Comparison of ENCODE assay signal across 1 cellular context in the genomic region with DNA sequence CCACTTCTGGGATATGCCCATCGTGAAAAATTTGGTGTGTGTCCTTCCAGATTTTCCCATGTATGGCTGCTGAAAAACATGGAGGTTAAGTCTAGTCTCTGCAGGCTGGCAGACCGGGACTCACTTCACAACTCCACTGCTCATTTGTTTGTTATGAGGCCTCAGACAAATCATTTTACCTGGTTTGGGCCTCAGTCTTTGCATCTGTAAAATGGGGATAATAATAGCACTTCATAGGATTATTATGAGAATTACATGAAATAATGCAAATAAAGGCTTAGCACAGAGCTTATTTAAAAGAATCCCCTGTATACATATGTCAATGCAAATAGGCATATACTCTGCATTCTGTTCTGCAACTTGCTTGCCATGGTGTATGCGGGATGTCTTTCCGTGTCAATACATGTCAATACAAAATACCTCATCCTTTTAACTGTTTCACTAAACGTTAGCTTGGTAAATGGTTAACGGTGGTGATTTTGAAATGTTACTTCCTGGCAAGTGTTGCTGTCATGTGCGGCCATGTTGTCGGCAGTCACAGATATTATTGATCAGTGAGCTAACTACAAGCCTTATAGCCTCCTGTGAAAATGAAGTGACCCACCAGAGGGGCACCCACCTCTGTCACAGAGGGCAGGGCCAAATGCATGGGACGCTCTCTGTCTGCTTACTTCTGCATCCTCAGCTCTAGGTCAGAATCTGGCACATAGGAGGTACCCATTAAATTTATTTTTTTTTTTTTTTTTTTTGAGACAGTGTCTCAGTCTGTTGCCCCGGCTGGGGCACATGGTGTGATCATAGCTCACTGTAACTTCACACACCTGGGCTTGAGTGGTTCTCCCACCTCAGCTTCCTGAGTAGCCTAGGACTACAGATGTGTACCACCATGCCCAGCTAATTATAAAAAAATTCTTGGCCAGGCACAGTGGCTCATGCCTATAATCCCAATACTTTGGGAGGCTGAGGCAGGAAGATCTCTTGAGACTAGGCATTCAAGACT.
TF ChIP-seq lines count a peak whose summit lies in the region.

No MANE protein-coding gene starts in this region.

TF ChIP-seq in HepG2, 621 proteins besides CTCF, POLR2A, EP300 and RAD21 (continued from another document and continues in another):
- TF ChIP-seq, protein P1, sequence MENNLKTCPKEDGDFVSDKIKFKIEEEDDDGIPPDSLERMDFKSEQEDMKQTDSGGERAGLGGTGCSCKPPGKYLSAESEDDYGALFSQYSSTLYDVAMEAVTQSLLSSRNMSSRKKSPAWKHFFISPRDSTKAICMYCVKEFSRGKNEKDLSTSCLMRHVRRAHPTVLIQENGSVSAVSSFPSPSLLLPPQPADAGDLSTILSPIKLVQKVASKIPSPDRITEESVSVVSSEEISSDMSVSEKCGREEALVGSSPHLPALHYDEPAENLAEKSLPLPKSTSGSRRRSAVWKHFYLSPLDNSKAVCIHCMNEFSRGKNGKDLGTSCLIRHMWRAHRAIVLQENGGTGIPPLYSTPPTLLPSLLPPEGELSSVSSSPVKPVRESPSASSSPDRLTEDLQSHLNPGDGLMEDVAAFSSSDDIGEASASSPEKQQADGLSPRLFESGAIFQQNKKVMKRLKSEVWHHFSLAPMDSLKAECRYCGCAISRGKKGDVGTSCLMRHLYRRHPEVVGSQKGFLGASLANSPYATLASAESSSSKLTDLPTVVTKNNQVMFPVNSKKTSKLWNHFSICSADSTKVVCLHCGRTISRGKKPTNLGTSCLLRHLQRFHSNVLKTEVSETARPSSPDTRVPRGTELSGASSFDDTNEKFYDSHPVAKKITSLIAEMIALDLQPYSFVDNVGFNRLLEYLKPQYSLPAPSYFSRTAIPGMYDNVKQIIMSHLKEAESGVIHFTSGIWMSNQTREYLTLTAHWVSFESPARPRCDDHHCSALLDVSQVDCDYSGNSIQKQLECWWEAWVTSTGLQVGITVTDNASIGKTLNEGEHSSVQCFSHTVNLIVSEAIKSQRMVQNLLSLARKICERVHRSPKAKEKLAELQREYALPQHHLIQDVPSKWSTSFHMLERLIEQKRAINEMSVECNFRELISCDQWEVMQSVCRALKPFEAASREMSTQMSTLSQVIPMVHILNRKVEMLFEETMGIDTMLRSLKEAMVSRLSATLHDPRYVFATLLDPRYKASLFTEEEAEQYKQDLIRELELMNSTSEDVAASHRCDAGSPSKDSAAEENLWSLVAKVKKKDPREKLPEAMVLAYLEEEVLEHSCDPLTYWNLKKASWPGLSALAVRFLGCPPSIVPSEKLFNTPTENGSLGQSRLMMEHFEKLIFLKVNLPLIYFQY (CRISPR knock-in tag; IDR thresholded peaks at IDR 0.05; ENCODE audit: borderline replicate concordance), result no peak
- 0 out of 2 replicates have a peak, but pooled peaks have one; percentile 32 for TF ChIP-seq ELF1 (CRISPR knock-in tag; IDR thresholded peaks at IDR 0.05)
- TF ChIP-seq LCORL (IDR thresholded peaks at IDR 0.05), result no peak
- 0 out of 2 replicates have a peak, but pooled peaks have one; percentile 34 for TF ChIP-seq LCORL (CRISPR knock-in tag; IDR thresholded peaks at IDR 0.05)
- no peak for TF ChIP-seq SIX4 (CRISPR knock-in tag; IDR thresholded peaks at IDR 0.05)
- no peak for TF ChIP-seq SMC3 (IDR thresholded peaks at IDR 0.05; ENCODE audit: low read length)
- TF ChIP-seq, protein P2, sequence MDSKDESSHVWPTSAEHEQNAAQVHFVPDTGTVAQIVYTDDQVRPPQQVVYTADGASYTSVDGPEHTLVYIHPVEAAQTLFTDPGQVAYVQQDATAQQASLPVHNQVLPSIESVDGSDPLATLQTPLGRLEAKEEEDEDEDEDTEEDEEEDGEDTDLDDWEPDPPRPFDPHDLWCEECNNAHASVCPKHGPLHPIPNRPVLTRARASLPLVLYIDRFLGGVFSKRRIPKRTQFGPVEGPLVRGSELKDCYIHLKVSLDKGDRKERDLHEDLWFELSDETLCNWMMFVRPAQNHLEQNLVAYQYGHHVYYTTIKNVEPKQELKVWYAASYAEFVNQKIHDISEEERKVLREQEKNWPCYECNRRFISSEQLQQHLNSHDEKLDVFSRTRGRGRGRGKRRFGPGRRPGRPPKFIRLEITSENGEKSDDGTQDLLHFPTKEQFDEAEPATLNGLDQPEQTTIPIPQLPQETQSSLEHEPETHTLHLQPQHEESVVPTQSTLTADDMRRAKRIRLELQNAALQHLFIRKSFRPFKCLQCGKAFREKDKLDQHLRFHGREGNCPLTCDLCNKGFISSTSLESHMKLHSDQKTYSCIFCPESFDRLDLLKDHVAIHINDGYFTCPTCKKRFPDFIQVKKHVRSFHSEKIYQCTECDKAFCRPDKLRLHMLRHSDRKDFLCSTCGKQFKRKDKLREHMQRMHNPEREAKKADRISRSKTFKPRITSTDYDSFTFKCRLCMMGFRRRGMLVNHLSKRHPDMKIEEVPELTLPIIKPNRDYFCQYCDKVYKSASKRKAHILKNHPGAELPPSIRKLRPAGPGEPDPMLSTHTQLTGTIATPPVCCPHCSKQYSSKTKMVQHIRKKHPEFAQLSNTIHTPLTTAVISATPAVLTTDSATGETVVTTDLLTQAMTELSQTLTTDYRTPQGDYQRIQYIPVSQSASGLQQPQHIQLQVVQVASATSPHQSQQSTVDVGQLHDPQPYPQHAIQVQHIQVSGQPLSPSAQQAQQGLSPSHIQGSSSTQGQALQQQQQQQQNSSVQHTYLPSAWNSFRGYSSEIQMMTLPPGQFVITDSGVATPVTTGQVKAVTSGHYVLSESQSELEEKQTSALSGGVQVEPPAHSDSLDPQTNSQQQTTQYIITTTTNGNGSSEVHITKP (CRISPR knock-in tag; IDR thresholded peaks at IDR 0.05; ENCODE audit: low read depth), result peak; percentile 66; the same call in 1 of the 2 replicates
- no peak for TF ChIP-seq RXRA (CRISPR knock-in tag; IDR thresholded peaks at IDR 0.05)
- peak; percentile 24; the same call in 1 of the 2 replicates for TF ChIP-seq ERF (CRISPR knock-in tag; IDR thresholded peaks at IDR 0.05)
- no peak for TF ChIP-seq RNF2 (conservative IDR thresholded peaks at IDR 0.05; ENCODE audit: low read depth)
- TF ChIP-seq FOXA3 (CRISPR knock-in tag; IDR thresholded peaks at IDR 0.05), result peak; percentile 65
- TF ChIP-seq NFKBIZ (CRISPR knock-in tag; IDR thresholded peaks at IDR 0.05), result 0 out of 2 replicates have a peak, but pooled peaks have one; percentile 48
- no peak for TF ChIP-seq NRL (CRISPR knock-in tag; IDR thresholded peaks at IDR 0.05; ENCODE audit: borderline replicate concordance)
- no peak for TF ChIP-seq ZNF670 (CRISPR knock-in tag; IDR thresholded peaks at IDR 0.05; ENCODE audit: borderline replicate concordance)
- TF ChIP-seq, protein P3, sequence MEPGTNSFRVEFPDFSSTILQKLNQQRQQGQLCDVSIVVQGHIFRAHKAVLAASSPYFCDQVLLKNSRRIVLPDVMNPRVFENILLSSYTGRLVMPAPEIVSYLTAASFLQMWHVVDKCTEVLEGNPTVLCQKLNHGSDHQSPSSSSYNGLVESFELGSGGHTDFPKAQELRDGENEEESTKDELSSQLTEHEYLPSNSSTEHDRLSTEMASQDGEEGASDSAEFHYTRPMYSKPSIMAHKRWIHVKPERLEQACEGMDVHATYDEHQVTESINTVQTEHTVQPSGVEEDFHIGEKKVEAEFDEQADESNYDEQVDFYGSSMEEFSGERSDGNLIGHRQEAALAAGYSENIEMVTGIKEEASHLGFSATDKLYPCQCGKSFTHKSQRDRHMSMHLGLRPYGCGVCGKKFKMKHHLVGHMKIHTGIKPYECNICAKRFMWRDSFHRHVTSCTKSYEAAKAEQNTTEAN (CRISPR knock-in tag; conservative IDR thresholded peaks at IDR 0.05), result no peak
- TF ChIP-seq, protein P4, sequence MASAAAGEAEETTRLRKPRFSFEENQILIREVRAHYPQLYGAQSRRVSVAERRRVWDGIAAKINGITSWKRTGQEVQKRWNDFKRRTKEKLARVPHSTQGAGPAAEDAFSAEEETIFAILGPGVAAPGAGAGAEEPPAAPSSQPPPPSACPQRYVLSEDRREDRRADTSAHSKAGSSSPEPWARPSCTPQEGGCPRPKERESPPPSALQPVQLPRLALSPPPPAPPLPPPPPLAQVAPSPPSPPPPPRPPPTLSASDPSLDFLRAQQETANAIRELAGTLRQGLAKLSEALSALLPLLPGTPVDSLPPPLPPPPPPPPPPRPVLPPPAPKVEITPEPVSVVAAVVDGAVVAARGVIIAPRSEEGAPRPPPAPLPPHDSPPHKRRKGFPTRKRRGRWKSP (CRISPR knock-in tag; IDR thresholded peaks at IDR 0.05), result no peak
- no peak for TF ChIP-seq ZBTB7B (CRISPR knock-in tag; IDR thresholded peaks at IDR 0.05)
- TF ChIP-seq, protein P5, sequence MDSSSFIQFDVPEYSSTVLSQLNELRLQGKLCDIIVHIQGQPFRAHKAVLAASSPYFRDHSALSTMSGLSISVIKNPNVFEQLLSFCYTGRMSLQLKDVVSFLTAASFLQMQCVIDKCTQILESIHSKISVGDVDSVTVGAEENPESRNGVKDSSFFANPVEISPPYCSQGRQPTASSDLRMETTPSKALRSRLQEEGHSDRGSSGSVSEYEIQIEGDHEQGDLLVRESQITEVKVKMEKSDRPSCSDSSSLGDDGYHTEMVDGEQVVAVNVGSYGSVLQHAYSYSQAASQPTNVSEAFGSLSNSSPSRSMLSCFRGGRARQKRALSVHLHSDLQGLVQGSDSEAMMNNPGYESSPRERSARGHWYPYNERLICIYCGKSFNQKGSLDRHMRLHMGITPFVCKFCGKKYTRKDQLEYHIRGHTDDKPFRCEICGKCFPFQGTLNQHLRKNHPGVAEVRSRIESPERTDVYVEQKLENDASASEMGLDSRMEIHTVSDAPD (CRISPR knock-in tag; IDR thresholded peaks at IDR 0.05), result no peak
- no peak for TF ChIP-seq ZNF543 (CRISPR knock-in tag; IDR thresholded peaks at IDR 0.05)
- no peak for TF ChIP-seq RFXANK (CRISPR knock-in tag; IDR thresholded peaks at IDR 0.05)
- TF ChIP-seq, protein P6, sequence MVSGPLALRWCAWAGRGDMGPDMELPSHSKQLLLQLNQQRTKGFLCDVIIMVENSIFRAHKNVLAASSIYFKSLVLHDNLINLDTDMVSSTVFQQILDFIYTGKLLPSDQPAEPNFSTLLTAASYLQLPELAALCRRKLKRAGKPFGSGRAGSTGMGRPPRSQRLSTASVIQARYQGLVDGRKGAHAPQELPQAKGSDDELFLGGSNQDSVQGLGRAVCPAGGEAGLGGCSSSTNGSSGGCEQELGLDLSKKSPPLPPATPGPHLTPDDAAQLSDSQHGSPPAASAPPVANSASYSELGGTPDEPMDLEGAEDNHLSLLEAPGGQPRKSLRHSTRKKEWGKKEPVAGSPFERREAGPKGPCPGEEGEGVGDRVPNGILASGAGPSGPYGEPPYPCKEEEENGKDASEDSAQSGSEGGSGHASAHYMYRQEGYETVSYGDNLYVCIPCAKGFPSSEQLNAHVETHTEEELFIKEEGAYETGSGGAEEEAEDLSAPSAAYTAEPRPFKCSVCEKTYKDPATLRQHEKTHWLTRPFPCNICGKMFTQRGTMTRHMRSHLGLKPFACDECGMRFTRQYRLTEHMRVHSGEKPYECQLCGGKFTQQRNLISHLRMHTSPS (CRISPR knock-in tag; IDR thresholded peaks at IDR 0.05; ENCODE audit: low read depth), result no peak
- TF ChIP-seq ZNF607 (CRISPR knock-in tag; IDR thresholded peaks at IDR 0.05; ENCODE audit: borderline replicate concordance), result peak; percentile 29; the same call in 1 of the 2 replicates
- TF ChIP-seq, protein P7, sequence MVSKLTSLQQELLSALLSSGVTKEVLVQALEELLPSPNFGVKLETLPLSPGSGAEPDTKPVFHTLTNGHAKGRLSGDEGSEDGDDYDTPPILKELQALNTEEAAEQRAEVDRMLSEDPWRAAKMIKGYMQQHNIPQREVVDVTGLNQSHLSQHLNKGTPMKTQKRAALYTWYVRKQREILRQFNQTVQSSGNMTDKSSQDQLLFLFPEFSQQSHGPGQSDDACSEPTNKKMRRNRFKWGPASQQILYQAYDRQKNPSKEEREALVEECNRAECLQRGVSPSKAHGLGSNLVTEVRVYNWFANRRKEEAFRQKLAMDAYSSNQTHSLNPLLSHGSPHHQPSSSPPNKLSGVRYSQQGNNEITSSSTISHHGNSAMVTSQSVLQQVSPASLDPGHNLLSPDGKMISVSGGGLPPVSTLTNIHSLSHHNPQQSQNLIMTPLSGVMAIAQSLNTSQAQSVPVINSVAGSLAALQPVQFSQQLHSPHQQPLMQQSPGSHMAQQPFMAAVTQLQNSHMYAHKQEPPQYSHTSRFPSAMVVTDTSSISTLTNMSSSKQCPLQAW (CRISPR knock-in tag; IDR thresholded peaks at IDR 0.05), result peak; percentile 77
- TF ChIP-seq AGO2 (optimal IDR thresholded peaks at IDR 0.05; ENCODE audit: low read depth, low read length), result no peak
- no peak for TF ChIP-seq ZNF510 (CRISPR knock-in tag; IDR thresholded peaks at IDR 0.05; ENCODE audit: low read depth)
- TF ChIP-seq ISL2 (CRISPR knock-in tag; IDR thresholded peaks at IDR 0.05), result no peak
- TF ChIP-seq ETV6 (CRISPR knock-in tag; conservative IDR thresholded peaks at IDR 0.05), result no peak
- no peak for TF ChIP-seq MBD4 (IDR thresholded peaks at IDR 0.05; ENCODE audit: borderline replicate concordance, low read length)
- peak; percentile 75 for TF ChIP-seq THAP11 (CRISPR knock-in tag; IDR thresholded peaks at IDR 0.05)
- TF ChIP-seq TCF7L2 (IDR thresholded peaks at IDR 0.05; ENCODE audit: low read depth, low read length), result no peak
- no peak for TF ChIP-seq MYNN (CRISPR knock-in tag; IDR thresholded peaks at IDR 0.05; ENCODE audit: low read depth)
- TF ChIP-seq, protein P8, sequence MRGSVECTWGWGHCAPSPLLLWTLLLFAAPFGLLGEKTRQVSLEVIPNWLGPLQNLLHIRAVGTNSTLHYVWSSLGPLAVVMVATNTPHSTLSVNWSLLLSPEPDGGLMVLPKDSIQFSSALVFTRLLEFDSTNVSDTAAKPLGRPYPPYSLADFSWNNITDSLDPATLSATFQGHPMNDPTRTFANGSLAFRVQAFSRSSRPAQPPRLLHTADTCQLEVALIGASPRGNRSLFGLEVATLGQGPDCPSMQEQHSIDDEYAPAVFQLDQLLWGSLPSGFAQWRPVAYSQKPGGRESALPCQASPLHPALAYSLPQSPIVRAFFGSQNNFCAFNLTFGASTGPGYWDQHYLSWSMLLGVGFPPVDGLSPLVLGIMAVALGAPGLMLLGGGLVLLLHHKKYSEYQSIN (CRISPR knock-in tag; IDR thresholded peaks at IDR 0.05; ENCODE audit: borderline replicate concordance), result no peak
- TF ChIP-seq ZNF224 (CRISPR knock-in tag; IDR thresholded peaks at IDR 0.05), result no peak
- TF ChIP-seq, protein P9, sequence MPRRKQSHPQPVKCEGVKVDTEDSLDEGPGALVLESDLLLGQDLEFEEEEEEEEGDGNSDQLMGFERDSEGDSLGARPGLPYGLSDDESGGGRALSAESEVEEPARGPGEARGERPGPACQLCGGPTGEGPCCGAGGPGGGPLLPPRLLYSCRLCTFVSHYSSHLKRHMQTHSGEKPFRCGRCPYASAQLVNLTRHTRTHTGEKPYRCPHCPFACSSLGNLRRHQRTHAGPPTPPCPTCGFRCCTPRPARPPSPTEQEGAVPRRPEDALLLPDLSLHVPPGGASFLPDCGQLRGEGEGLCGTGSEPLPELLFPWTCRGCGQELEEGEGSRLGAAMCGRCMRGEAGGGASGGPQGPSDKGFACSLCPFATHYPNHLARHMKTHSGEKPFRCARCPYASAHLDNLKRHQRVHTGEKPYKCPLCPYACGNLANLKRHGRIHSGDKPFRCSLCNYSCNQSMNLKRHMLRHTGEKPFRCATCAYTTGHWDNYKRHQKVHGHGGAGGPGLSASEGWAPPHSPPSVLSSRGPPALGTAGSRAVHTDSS (CRISPR knock-in tag; conservative IDR thresholded peaks at IDR 0.05), result no peak
- no peak for TF ChIP-seq SCMH1 (CRISPR knock-in tag; IDR thresholded peaks at IDR 0.05; ENCODE audit: borderline replicate concordance)
- TF ChIP-seq IKZF4 (CRISPR knock-in tag; IDR thresholded peaks at IDR 0.05; ENCODE audit: borderline replicate concordance, low read depth, not compliant biosample characterization), result no peak
- TF ChIP-seq ZNF891 (CRISPR knock-in tag; IDR thresholded peaks at IDR 0.05), result no peak
- TF ChIP-seq ARHGAP35 (CRISPR knock-in tag; IDR thresholded peaks at IDR 0.05; ENCODE audit: borderline replicate concordance), result no peak
- TF ChIP-seq GATAD2A (CRISPR knock-in tag; IDR thresholded peaks at IDR 0.05), result peak; percentile 87
- TF ChIP-seq ZNF644 (CRISPR knock-in tag; IDR thresholded peaks at IDR 0.05; ENCODE audit: low read depth), result no peak
